1 cellular context compared by ENCODE assay signal in genomic region chr12:48194780-48195179, GRCh38.
TF ChIP-seq lines count a peak whose summit lies in the region.

No MANE protein-coding gene starts in this region.

TF ChIP-seq in endothelial cell of umbilical vein, 7 proteins besides CTCF, POLR2A, EP300 and RAD21 (continued from another document):
- no peak for TF ChIP-seq MAX (IDR thresholded peaks at IDR 0.05; ENCODE audit: insufficient read depth, insufficient read length)
- TF ChIP-seq FOS (IDR thresholded peaks at IDR 0.05; ENCODE audit: borderline replicate concordance, insufficient read depth, low read length) = no peak
- TF ChIP-seq GATA2 (IDR thresholded peaks at IDR 0.05; ENCODE audit: insufficient read depth, insufficient read length, low read depth, low read length) = no peak
